ENCODE assay signal across 8 cellular contexts in the genomic region with DNA sequence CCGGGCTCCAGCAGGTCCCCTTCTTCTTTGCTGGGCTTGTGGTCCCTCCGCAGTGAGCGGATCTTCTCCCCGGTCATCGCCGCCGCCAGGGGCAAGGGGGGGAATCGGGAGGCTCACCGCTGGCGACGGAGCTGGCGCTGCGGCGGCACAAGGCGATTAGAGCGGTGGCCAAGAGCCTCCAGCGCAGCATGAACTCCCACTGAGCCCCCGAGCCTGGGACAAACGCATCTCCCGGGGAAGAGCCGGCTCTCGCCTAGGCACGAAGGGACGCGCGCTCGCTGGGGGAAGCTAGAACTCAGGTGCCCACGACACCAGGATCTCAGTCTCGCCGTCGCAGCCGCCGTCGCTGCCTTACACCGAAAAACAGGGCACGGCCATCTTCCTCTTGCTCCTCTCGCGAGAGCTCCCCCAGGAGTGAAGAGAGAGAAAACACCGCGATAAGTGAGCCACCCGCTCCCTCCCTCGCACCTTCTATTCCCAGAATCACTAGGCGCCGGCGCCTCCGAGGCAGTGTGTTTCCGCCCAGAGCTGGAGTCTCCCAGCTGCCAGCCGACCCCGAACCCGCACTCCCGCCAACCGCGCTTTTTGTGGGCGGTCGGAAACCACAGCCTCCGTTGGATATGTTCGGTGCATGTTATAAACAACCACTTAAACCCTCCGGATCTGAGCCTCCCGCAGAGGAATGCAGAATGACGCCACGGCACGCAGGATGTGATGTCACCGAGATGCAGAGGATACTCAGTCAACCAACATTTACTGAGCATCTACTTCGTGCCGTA. TPM values are rescaled to one million over a fixed set of nuclear protein-coding genes. Genes with fewer than 3 reads are reported as not detected.
DNase-seq lines count a peak whose midpoint lies in the region; ATAC-seq, FAIRE-seq and TF ChIP-seq lines count a peak whose summit lies in the region.

TSS of gene ANKRD13C (minus strand) at position 391 of the 779 bp plus-strand sequence. CDS start at position 77, 314 bp downstream.

- H2AFZ ChIP-seq in smooth muscle cell (ENCODE audit: low read depth) = peak within 1 kb of the TSS; percentile 50

- peak; percentile 91 for ATAC-seq in GM18873 (IDR thresholded peaks at IDR 0.05; ENCODE audit: low FRiP score, unreplicated experiment)
- ATAC-seq in HG03139 (IDR thresholded peaks at IDR 0.05; ENCODE audit: unreplicated experiment) = peak; percentile 95

- no peaks in the 10 kb centered on the region for H3K9me3 ChIP-seq in smooth muscle cell (replicated peaks; ENCODE audit: low read depth)

- H3K27me3 ChIP-seq in bronchial epithelial cell (ENCODE audit: control insufficient read depth, insufficient read depth, low read length) (no peaks in the 10 kb centered on the region), smooth muscle cell (ENCODE audit: low read depth) (no peaks in the 10 kb centered on the region)

- H3K4me3 ChIP-seq in AG04449 (ENCODE audit: low read depth, low read length) (peak within 1 kb of the TSS; percentile 99), WI38 (ENCODE audit: low read depth, low read length) (peak within 1 kb of the TSS; percentile 90), bronchial epithelial cell (ENCODE audit: low read depth, low read length) (peak within 1 kb of the TSS; percentile 98), smooth muscle cell (peak within 1 kb of the TSS; percentile 81)

- POLR2A ChIA-PET in AG04449 (lab: Yijun Ruan, JAX) = interaction anchor here (0.9 to 2.4 kb wide), 5 partner anchors 34 to 149 kb away, joined by 4 to 31 read pairs (median 4); partner anchors contain the start of genes CTH and LRRC40

- no peaks in the 10 kb centered on the region for H3K36me3 ChIP-seq in bronchial epithelial cell (ENCODE audit: control insufficient read depth, insufficient read depth, low read length)
- peaks cover 3% of the 10 kb centered on the region for H3K36me3 ChIP-seq in smooth muscle cell (ENCODE audit: low read depth)

- H4K20me1 ChIP-seq in smooth muscle cell (ENCODE audit: low read depth) = peaks cover 37% of the 10 kb centered on the region

- DNase-seq in AG04449 (ENCODE audit: low read depth, low spot score) (peak; percentile 78), NCI-H2227 (lab: John Stamatoyannopoulos, UW; ENCODE audit: unreplicated experiment) (peak; percentile 98), bronchial epithelial cell (ENCODE audit: low read depth) (peak; percentile 88), iPS-NIHi7 (ENCODE audit: extremely low spot score) (peak; percentile 93), smooth muscle cell (lab: John Stamatoyannopoulos, UW; ENCODE audit: unreplicated experiment) (peak; percentile 84)

- H3K79me2 ChIP-seq in smooth muscle cell (ENCODE audit: low read depth) = peaks cover 45% of the 10 kb centered on the region

- H3K4me2 ChIP-seq in smooth muscle cell = peak within 1 kb of the TSS; percentile 99

- H3K4me1 ChIP-seq in smooth muscle cell (ENCODE audit: low read depth) = peaks cover 19% of the 10 kb centered on the region

- peak within 1 kb of the TSS; percentile 96 for H3K27ac ChIP-seq in smooth muscle cell (ENCODE audit: low read depth)

- peaks cover 8% of the 10 kb centered on the region for H3F3A ChIP-seq in smooth muscle cell (ENCODE audit: low read depth)

- TF ChIP-seq CTCF in AG04449 (IDR thresholded peaks at IDR 0.05; ENCODE audit: insufficient read depth, low read length, missing control alignments) (peak; percentile 20), WI38 (IDR thresholded peaks at IDR 0.05; ENCODE audit: low read depth, low read length) (no peak), bronchial epithelial cell (IDR thresholded peaks at IDR 0.05; ENCODE audit: insufficient read depth, low read length, severe bottlenecking) (no peak), smooth muscle cell (IDR thresholded peaks at IDR 0.05; ENCODE audit: borderline replicate concordance, insufficient read depth, poor library complexity, severe bottlenecking) (no peak)

- FAIRE-seq in bronchial epithelial cell (lab: Jason Lieb, UNC) = no peak

- peak within 1 kb of the TSS; percentile 99 for H3K9ac ChIP-seq in smooth muscle cell (ENCODE audit: low read depth)

- 1% methylated on average over 64 of the region's 65 CpGs for WGBS in smooth muscle cell (ENCODE audit: low lambda C conversion rate)

- CTCF ChIA-PET in AG04449 (lab: Yijun Ruan, JAX) = interaction anchor here (1.1 to 1.9 kb wide), 3 partner anchors 15 to 221 kb away, joined by 3 to 7 read pairs (median 4); partner anchors contain the start of gene CTH

RNA-seq across cellular contexts. Expression of gene ANKRD13C, which starts in this region (rescaled TPM):
- total RNA-seq in bronchial epithelial cell (16.1 and 25.1 TPM in 2 replicates), smooth muscle cell (27.6 and 35.5 TPM in 2 replicates)
- polyA plus RNA-seq in smooth muscle cell = 13.9 and 18.3 TPM in 2 replicates

Comparison
In these comparisons a context has a peak if more than half of its experiments do, and no peak if none do; other contexts are left out.
1. Peak in every context shown above with its lines: DNase-seq, ATAC-seq, H3K4me3 ChIP-seq and H3K27ac ChIP-seq.